Comparison of ENCODE assay signal across 8 cellular contexts in the genomic region with DNA sequence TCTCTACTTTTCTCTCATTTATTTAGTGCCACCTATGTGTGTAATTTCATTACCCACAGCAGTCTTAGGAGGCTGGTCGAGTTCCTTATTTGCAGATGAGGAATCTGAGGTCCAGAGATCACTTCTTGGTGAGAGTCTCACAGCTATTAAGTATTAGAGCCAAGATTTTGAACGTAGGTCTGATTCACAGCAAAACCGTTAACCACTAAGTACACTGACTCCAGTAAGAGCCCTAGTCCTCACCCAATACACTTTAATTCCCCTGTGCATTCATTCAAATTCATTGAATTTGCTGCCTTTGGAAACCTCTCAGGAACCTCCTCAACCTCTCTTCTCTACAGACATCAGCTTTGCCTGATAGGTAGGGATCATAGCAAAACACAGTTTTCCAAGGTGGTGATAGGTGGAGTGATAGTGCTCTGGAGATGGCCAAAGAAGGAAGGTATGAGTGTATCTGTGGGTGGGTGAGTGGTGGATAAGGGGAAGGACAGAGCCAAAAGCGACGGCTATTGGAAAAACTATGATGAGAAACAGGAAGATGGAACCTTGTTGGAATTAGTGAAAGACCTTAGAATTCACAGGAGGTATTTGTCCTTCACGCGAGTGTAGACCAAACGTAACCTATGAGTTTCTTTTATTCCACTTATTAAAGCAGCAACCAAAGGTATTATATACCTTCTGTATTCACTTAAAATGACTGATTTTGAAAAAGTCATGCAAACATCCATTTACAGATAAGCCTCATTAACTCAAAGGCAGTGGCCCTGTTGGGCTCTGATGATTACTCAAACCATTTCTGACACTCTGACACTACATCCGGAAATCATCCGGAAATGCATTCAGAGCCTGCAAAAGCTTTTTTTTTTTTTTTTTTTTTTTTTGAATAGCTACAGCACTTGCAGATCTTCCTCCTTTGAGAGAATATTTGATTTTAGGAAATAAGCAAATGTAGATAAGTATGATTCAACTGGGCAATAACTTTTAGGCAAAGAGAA. TPM values are rescaled to one million over a fixed set of nuclear protein-coding genes. Genes with fewer than 3 reads are reported as not detected.
DNase-seq lines count a peak whose midpoint lies in the region; ATAC-seq and TF ChIP-seq lines count a peak whose summit lies in the region.

No MANE protein-coding gene starts in this region.

- peaks cover 94% of the 10 kb centered on the region for H3K4me1 Mint-ChIP-seq in CD4-positive, alpha-beta T cell (ENCODE audit: low read depth)
- H3K4me1 Mint-ChIP-seq in activated naive CD8-positive, alpha-beta T cell treated with anti-CD3 and anti-CD28 coated beads, Interleukin-2, amount 10 ng/mL, durations not matched to agents 7 days and 5 days, result peaks cover 32% of the 10 kb centered on the region

- H3K36me3 Mint-ChIP-seq in CD4-positive, alpha-beta T cell (ENCODE audit: low read depth), result no peaks in the 10 kb centered on the region
- H3K36me3 Mint-ChIP-seq in activated naive CD8-positive, alpha-beta T cell treated with anti-CD3 and anti-CD28 coated beads, Interleukin-2, amount 10 ng/mL, durations not matched to agents 7 days and 5 days, result peaks cover 2% of the 10 kb centered on the region

- peak overlapping the region; percentile 56 for H3K27ac ChIP-seq in CD4-positive, alpha-beta T cell (ENCODE audit: low read depth, low read length)

- DNase-seq in CD4-positive, alpha-beta T cell, result peak in 1 of 10 experiments; percentile 8
- DNase-seq in activated naive CD8-positive, alpha-beta T cell treated with anti-CD3 and anti-CD28 coated beads, Interleukin-2, amount 10 ng/mL, durations not matched to agents 7 days and 5 days, result no peak
- DNase-seq in kidney glomerular epithelial cell (lab: John Stamatoyannopoulos, UW), result no peak
- no peak for DNase-seq in superior temporal gyrus (ENCODE audit: extremely low spot score)
- no peak for DNase-seq in SKM-1 (lab: John Stamatoyannopoulos, UW; ENCODE audit: unreplicated experiment)
- no peak for DNase-seq in OCI-M2 (lab: John Stamatoyannopoulos, UW; ENCODE audit: unreplicated experiment)

- CTCF ChIA-PET in CD4-positive, alpha-beta T cell (lab: Charles Lee), result no interaction called here

- H3K27ac Mint-ChIP-seq in CD4-positive, alpha-beta T cell, result peak overlapping the region; percentile 89
- H3K27ac Mint-ChIP-seq in activated naive CD8-positive, alpha-beta T cell treated with anti-CD3 and anti-CD28 coated beads, Interleukin-2, amount 10 ng/mL, durations not matched to agents 7 days and 5 days, result peak overlapping the region; percentile 76

- POLR2A ChIA-PET in CD4-positive, alpha-beta T cell (lab: Charles Lee), result interaction anchor here (1.3 kb wide), 1 partner anchor 19 kb away, joined by 3 read pairs; no protein-coding TSS in a partner anchor
- POLR2A ChIA-PET in activated naive CD8-positive, alpha-beta T cell treated with anti-CD3 and anti-CD28 coated beads, Interleukin-2, amount 10 ng/mL, durations not matched to agents 7 days and 5 days (lab: Charles Lee), result no interaction called here

- TF ChIP-seq CTCF in CD4-positive, alpha-beta T cell (IDR thresholded peaks at IDR 0.05), result no peak

- peak; percentile 76 for ATAC-seq in CD4-positive, alpha-beta T cell (ENCODE audit: poor library complexity)
- peak; percentile 88 for ATAC-seq in GM19397 (IDR thresholded peaks at IDR 0.05; ENCODE audit: unreplicated experiment)
- peak; percentile 89 for ATAC-seq in HG03442 (IDR thresholded peaks at IDR 0.05; ENCODE audit: unreplicated experiment)
- peak; percentile 75 for ATAC-seq in activated naive CD8-positive, alpha-beta T cell treated with anti-CD3 and anti-CD28 coated beads, Interleukin-2, amount 10 ng/mL, durations not matched to agents 7 days and 5 days (ENCODE audit: low read depth)

- no peaks in the 10 kb centered on the region for H3K9me3 ChIP-seq in CD4-positive, alpha-beta T cell (ENCODE audit: control insufficient read depth, low read length)

- no peaks in the 10 kb centered on the region for H3K9me3 Mint-ChIP-seq in CD4-positive, alpha-beta T cell
- H3K9me3 Mint-ChIP-seq in activated naive CD8-positive, alpha-beta T cell treated with anti-CD3 and anti-CD28 coated beads, Interleukin-2, amount 10 ng/mL, durations not matched to agents 7 days and 5 days, result no peaks in the 10 kb centered on the region

- H3K27me3 ChIP-seq in CD4-positive, alpha-beta T cell (ENCODE audit: control insufficient read depth, insufficient read depth, low read length), result no peaks in the 10 kb centered on the region

- peak overlapping the region; percentile 32 for H3K4me3 Mint-ChIP-seq in CD4-positive, alpha-beta T cell
- H3K4me3 Mint-ChIP-seq in activated naive CD8-positive, alpha-beta T cell treated with anti-CD3 and anti-CD28 coated beads, Interleukin-2, amount 10 ng/mL, durations not matched to agents 7 days and 5 days, result peak overlapping the region; percentile 48

- H3K27me3 Mint-ChIP-seq in CD4-positive, alpha-beta T cell, result no peaks in the 10 kb centered on the region
- no peaks in the 10 kb centered on the region for H3K27me3 Mint-ChIP-seq in activated naive CD8-positive, alpha-beta T cell treated with anti-CD3 and anti-CD28 coated beads, Interleukin-2, amount 10 ng/mL, durations not matched to agents 7 days and 5 days

- intact Hi-C loops in CD4-positive, alpha-beta T cell (cut with DNase I, micrococcal nuclease), result loop anchor here in 1 of 2 experiments (10.0 kb wide), 1 partner anchor 1587 kb away; a partner anchor contains a TSS

RNA-seq across cellular contexts. Expression of a gene that starts 6.3 kb away (rescaled TPM):
- total RNA-seq in CD4-positive, alpha-beta T cell, result 10 to 100 TPM; 87.9 to 95.3 TPM
- 10 to 100 TPM; 62.9 to 65.0 TPM for total RNA-seq in activated naive CD8-positive, alpha-beta T cell treated with anti-CD3 and anti-CD28 coated beads, Interleukin-2, amount 10 ng/mL, durations not matched to agents 7 days and 5 days
